ENCODE assay signal across 8 cellular contexts in the genomic region with DNA sequence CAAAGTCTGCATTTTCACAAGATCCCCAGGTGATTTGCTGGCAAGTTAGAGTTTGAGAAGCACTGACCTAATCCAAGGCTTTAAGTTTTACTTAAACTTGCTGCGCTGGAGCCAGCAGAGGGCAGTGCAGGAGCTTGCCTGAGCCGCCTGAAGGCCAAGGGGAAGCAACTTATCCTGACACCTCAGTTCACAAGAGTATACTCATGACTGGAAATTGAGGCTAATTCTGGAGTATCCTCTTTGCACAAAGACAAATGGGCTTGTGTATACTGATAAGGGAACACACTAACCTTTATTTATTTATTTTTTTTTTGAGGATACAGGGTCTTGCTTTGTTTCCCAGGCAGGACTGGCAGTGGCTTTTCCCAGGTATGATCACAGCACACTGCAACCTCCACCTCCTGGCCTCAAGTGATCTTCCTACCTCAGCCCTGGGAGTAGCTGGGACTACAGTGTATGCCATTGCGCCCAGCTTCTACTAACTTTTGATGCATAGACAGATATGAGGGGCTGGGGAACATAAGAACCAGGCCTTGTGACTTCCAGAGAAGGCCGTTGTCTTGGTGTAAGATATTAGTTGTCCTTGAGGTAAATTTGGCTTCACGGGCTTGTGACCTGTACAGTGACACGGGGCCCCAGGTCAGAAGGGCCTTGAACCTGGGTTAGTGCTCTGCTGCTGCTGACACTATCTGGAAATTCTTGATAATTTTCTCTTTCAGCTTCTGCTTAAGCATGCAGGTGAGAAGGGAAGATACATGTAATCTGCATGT. TPM values are rescaled to one million over a fixed set of nuclear protein-coding genes. Genes with fewer than 3 reads are reported as not detected.
DNase-seq lines count a peak whose midpoint lies in the region; ATAC-seq and TF ChIP-seq lines count a peak whose summit lies in the region.

No MANE protein-coding gene starts in this region.

- no peak overlapping the region for H3K4me3 ChIP-seq in dorsolateral prefrontal cortex

- H3K27ac ChIP-seq in dorsolateral prefrontal cortex: no peak overlapping the region

- peaks cover 0 to 43% (median 4%) of the 10 kb centered on the region in 45 donors for H3K27me3 ChIP-seq in dorsolateral prefrontal cortex

- peak; percentile 62 for ATAC-seq in HG02885 (IDR thresholded peaks at IDR 0.05; ENCODE audit: poor library complexity, unreplicated experiment)

- TF ChIP-seq CTCF in dorsolateral prefrontal cortex (IDR thresholded peaks at IDR 0.05 in 54 of 56, conservative IDR thresholded peaks at IDR 0.05 in 2 of 56; ENCODE audit: low read depth in 1 of 56, partially characterized antibody in 56 of 56): peak; percentile 19 to 72 (median 57)

- DNase-seq in NCI-H1694 treated with DMSO at 0.1 percent for 48 hours (lab: John Stamatoyannopoulos, UW) (peak; percentile 24), NCI-H1694 (lab: John Stamatoyannopoulos, UW) (no peak), NCI-H446 treated with DMSO at 0.1 percent for 48 hours (lab: John Stamatoyannopoulos, UW) (peak; percentile 21), dorsolateral prefrontal cortex (peak; percentile 20 to 70 (median 58)), medulla oblongata (ENCODE audit: extremely low spot score) (peak; percentile 72)
- DNase-seq in activated CD4-positive, alpha-beta T cell treated with anti-CD3 and anti-CD28 coated beads, Interleukin-2, amount 50 U/mL, for 48 hours: peak; percentile 79 to 85
- peak; percentile 54 to 66 for DNase-seq in stimulated activated CD8-positive, alpha-beta memory T cell treated with anti-CD3 and anti-CD28 coated beads, Interleukin-2, amount 100 ng/mL, for 48 hours (ENCODE audit: low read depth in 2 of 2)

- intact Hi-C loops in dorsolateral prefrontal cortex (cut with DNase I): no loop called here

RNA-seq across cellular contexts. Expression of gene SLAMF1, which starts 29.0 kb away (rescaled TPM):
- total RNA-seq in dorsolateral prefrontal cortex: under 1 TPM in 11 of 120 experiments, not detected in 109; 0.11 to 0.50 (median 0.24) TPM

RNA-seq across cellular contexts. Expression of gene CD48, which starts 35.8 kb away (rescaled TPM):
- 1 to 10 TPM in 22 of 120 experiments, under 1 TPM in 52, not detected in 46; 0.36 to 3.9 (median 0.73) TPM for total RNA-seq in dorsolateral prefrontal cortex
